1 cellular context compared by ENCODE assay signal in genomic region chr20:57407541-57407956, GRCh38.
TF ChIP-seq lines count a peak whose summit lies in the region.

No MANE protein-coding gene starts in this region.

TF ChIP-seq in H1, 55 proteins besides CTCF, POLR2A, EP300 and RAD21:
- TF ChIP-seq TCF12 (IDR thresholded peaks at IDR 0.05; ENCODE audit: low read depth, low read length) (no peak), TAF1 (IDR thresholded peaks at IDR 0.05; ENCODE audit: low read depth, low read length) (no peak), CREB1 (IDR thresholded peaks at IDR 0.05) (no peak), POU5F1 (IDR thresholded peaks at IDR 0.05; ENCODE audit: low read depth, low read length) (no peak), SAP30 (IDR thresholded peaks at IDR 0.05; ENCODE audit: insufficient read depth, insufficient replicate concordance, low read length) (no peak), EGR1 (IDR thresholded peaks at IDR 0.05; ENCODE audit: borderline replicate concordance, low read depth, low read length) (no peak), CTBP2 (IDR thresholded peaks at IDR 0.05; ENCODE audit: borderline replicate concordance, insufficient read depth, insufficient read length, low read length) (no peak), SIN3A (conservative IDR thresholded peaks at IDR 0.05 in 1 of 2, IDR thresholded peaks at IDR 0.05 in 1 of 2; ENCODE audit: low read depth in 1 of 2, low read length in 2 of 2) (no peak)
